Comparison of ENCODE assay signal across 8 cellular contexts in genomic region chrX:136168929-136169735, GRCh38. TPM values are rescaled to one million over a fixed set of nuclear protein-coding genes. Genes with fewer than 3 reads are reported as not detected.
DNase-seq lines count a peak whose midpoint lies in the region; TF ChIP-seq lines count a peak whose summit lies in the region.

No MANE protein-coding gene starts in this region.

- H2AFZ ChIP-seq in smooth muscle cell (ENCODE audit: low read depth) = no peak overlapping the region

- POLR2A ChIA-PET in activated CD4-positive, alpha-beta memory T cell treated with anti-CD3 and anti-CD28 coated beads, Interleukin-2, amount 10 ng/mL, durations not matched to agents 7 days and 5 days (lab: Charles Lee) = no interaction called here

- no peaks in the 10 kb centered on the region for H3K4me1 Mint-ChIP-seq in activated CD4-positive, alpha-beta memory T cell treated with anti-CD3 and anti-CD28 coated beads, Interleukin-2, amount 10 ng/mL, durations not matched to agents 7 days and 5 days

- peak overlapping the region; percentile 65 for H3K27ac ChIP-seq in smooth muscle cell (ENCODE audit: low read depth)

- peaks cover 5% of the 10 kb centered on the region for H3K4me1 ChIP-seq in smooth muscle cell (ENCODE audit: low read depth)

- H3K4me3 Mint-ChIP-seq in activated CD4-positive, alpha-beta memory T cell treated with anti-CD3 and anti-CD28 coated beads, Interleukin-2, amount 10 ng/mL, durations not matched to agents 7 days and 5 days = no peak overlapping the region

- H3K4me3 ChIP-seq in astrocyte of the cerebellum (ENCODE audit: low read depth, low read length) (no peak overlapping the region), smooth muscle cell (no peak overlapping the region)

- CTCF ChIA-PET in activated CD4-positive, alpha-beta memory T cell treated with anti-CD3 and anti-CD28 coated beads, Interleukin-2, amount 10 ng/mL, durations not matched to agents 7 days and 5 days (lab: Charles Lee) = no interaction called here

- H3K4me2 ChIP-seq in smooth muscle cell = no peak overlapping the region

- TF ChIP-seq CTCF in astrocyte of the cerebellum (IDR thresholded peaks at IDR 0.05; ENCODE audit: low read depth, low read length, missing control alignments) (no peak), smooth muscle cell (IDR thresholded peaks at IDR 0.05; ENCODE audit: borderline replicate concordance, insufficient read depth, poor library complexity, severe bottlenecking) (no peak)

- H4K20me1 ChIP-seq in smooth muscle cell (ENCODE audit: low read depth) = peaks cover 3% of the 10 kb centered on the region

- H3K9ac ChIP-seq in smooth muscle cell (ENCODE audit: low read depth) = peak overlapping the region; percentile 20

- no peaks in the 10 kb centered on the region for H3K9me3 ChIP-seq in smooth muscle cell (replicated peaks; ENCODE audit: low read depth)

- peaks cover 8% of the 10 kb centered on the region for H3K79me2 ChIP-seq in smooth muscle cell (ENCODE audit: low read depth)

- no peaks in the 10 kb centered on the region for H3K36me3 ChIP-seq in smooth muscle cell (ENCODE audit: low read depth)

- H3K27me3 ChIP-seq in smooth muscle cell (ENCODE audit: low read depth) = no peaks in the 10 kb centered on the region

- H3K27ac Mint-ChIP-seq in activated CD4-positive, alpha-beta memory T cell treated with anti-CD3 and anti-CD28 coated beads, Interleukin-2, amount 10 ng/mL, durations not matched to agents 7 days and 5 days = no peak overlapping the region

- in situ Hi-C loops in astrocyte of the cerebellum (cut with HindIII; ENCODE audit: low sequenced_read_pairs) = no loop called here

- no peaks in the 10 kb centered on the region for H3K9me3 Mint-ChIP-seq in activated CD4-positive, alpha-beta memory T cell treated with anti-CD3 and anti-CD28 coated beads, Interleukin-2, amount 10 ng/mL, durations not matched to agents 7 days and 5 days

- H3K36me3 Mint-ChIP-seq in activated CD4-positive, alpha-beta memory T cell treated with anti-CD3 and anti-CD28 coated beads, Interleukin-2, amount 10 ng/mL, durations not matched to agents 7 days and 5 days (ENCODE audit: low read depth) = no peaks in the 10 kb centered on the region

- WGBS in smooth muscle cell (ENCODE audit: low lambda C conversion rate) = 59% methylated on average over 17 of the region's 17 CpGs

- no peaks in the 10 kb centered on the region for H3K27me3 Mint-ChIP-seq in activated CD4-positive, alpha-beta memory T cell treated with anti-CD3 and anti-CD28 coated beads, Interleukin-2, amount 10 ng/mL, durations not matched to agents 7 days and 5 days

- no peaks in the 10 kb centered on the region for H3F3A ChIP-seq in smooth muscle cell (ENCODE audit: low read depth)

- peak; percentile 49 for DNase-seq in HT1080 (ENCODE audit: low read depth)
- peak; percentile 91 for DNase-seq in astrocyte of the cerebellum (ENCODE audit: low read depth)
- peak; percentile 62 for DNase-seq in hepatic stellate cell (ENCODE audit: low spot score)
- no peak for DNase-seq in smooth muscle cell (lab: John Stamatoyannopoulos, UW; ENCODE audit: unreplicated experiment)
- DNase-seq in activated CD8-positive, alpha-beta memory T cell treated with anti-CD3 and anti-CD28 coated beads, Interleukin-2, amount 50 U/mL, for 48 hours = no peak
- DNase-seq in activated CD4-positive, alpha-beta memory T cell treated with anti-CD3 and anti-CD28 coated beads, Interleukin-2, amount 10 ng/mL, durations not matched to agents 7 days and 5 days = no peak
- no peak for DNase-seq in stimulated activated CD4-positive, alpha-beta T cell treated with anti-CD3 and anti-CD28 coated beads, Interleukin-1b, Interleukin-23, amount 100 ng/mL, for 48 hours
- no peak for DNase-seq in HuH-7.5 (ENCODE audit: low spot score)

RNA-seq across cellular contexts. Expression of gene FHL1, which starts 21.8 kb away (rescaled TPM):
- 87.9 and 97.2 TPM in 2 replicates for total RNA-seq in HT1080 (2014; rRNA removed; shearing (Covaris generic))
- 177 and 207 TPM in 2 replicates for polyA plus RNA-seq in HT1080 (2015; cell fraction: cytosol; rRNA removed)
- 91.7 and 98.3 TPM in 2 replicates for polyA plus RNA-seq in HT1080 (2015; cell fraction: nucleus; rRNA removed)
- total RNA-seq in smooth muscle cell = 98.2 and 103 TPM in 2 replicates
- polyA plus RNA-seq in smooth muscle cell = 57.8 and 76.0 TPM in 2 replicates
- 10 to 100 TPM; 25.5 to 31.0 TPM for total RNA-seq in activated CD4-positive, alpha-beta memory T cell treated with anti-CD3 and anti-CD28 coated beads, Interleukin-2, amount 10 ng/mL, durations not matched to agents 7 days and 5 days

Comparison
In these comparisons a context has a peak if more than half of its experiments do, and no peak if none do; other contexts are left out.
1. DNase-seq: peak in HT1080 (single experiment), astrocyte of the cerebellum (single experiment) and hepatic stellate cell (single experiment); none in smooth muscle cell (single experiment), activated CD8-positive, alpha-beta memory T cell treated with anti-CD3 and anti-CD28 coated beads, Interleukin-2, amount 50 U/mL, for 48 hours (single experiment), activated CD4-positive, alpha-beta memory T cell treated with anti-CD3 and anti-CD28 coated beads, Interleukin-2, amount 10 ng/mL, durations not matched to agents 7 days and 5 days (single experiment), stimulated activated CD4-positive, alpha-beta T cell treated with anti-CD3 and anti-CD28 coated beads, Interleukin-1b, Interleukin-23, amount 100 ng/mL, for 48 hours (single experiment) and HuH-7.5 (single experiment).